ENCODE assay signal across 9 cellular contexts in genomic region chr3:20055020-20055775, GRCh38. TPM values are rescaled to one million over a fixed set of nuclear protein-coding genes. Genes with fewer than 3 reads are reported as not detected.
DNase-seq lines count a peak whose midpoint lies in the region; ATAC-seq, FAIRE-seq and TF ChIP-seq lines count a peak whose summit lies in the region.
"Had no signal": no experiment of that assay in that cellular context is flagged by ENCODE, and none has a peak within 500 bp of the region (broad histone marks: within the 10 kb centered on the region; RNA-seq: fewer than 3 reads in every experiment).

No MANE protein-coding gene starts in this region.

- no peak overlapping the region for H2BK120ac ChIP-seq in H9 (ENCODE audit: low read depth, low read length, poor library complexity, severe bottlenecking)

- no peaks in the 10 kb centered on the region for H3K79me1 ChIP-seq in H9 (ENCODE audit: insufficient read depth, low read depth, low read length, poor library complexity, severe bottlenecking)

- no peak overlapping the region for H4K5ac ChIP-seq in H9 (ENCODE audit: insufficient read length, low read depth, low read length)

- H3K18ac ChIP-seq in H9 (ENCODE audit: insufficient read length, low read depth, low read length), result no peak overlapping the region

- H3K9ac ChIP-seq in GM23248 (no peak overlapping the region), H9 (ENCODE audit: extremely low read depth, insufficient read length, low read length) (no peak overlapping the region)

- H2BK20ac ChIP-seq in H9 (ENCODE audit: low read depth, low read length, poor library complexity, severe bottlenecking), result no peak overlapping the region

- H3K9me3 ChIP-seq in GM23248 (ENCODE audit: low read depth) (no peaks in the 10 kb centered on the region), gastroesophageal sphincter (no peaks in the 10 kb centered on the region), H9 (ENCODE audit: control insufficient read depth, low read depth, low read length) (no peaks in the 10 kb centered on the region)

- no peak for TF ChIP-seq POLR2A in gastroesophageal sphincter (IDR thresholded peaks at IDR 0.05)

- no peaks in the 10 kb centered on the region for H3K9me3 Mint-ChIP-seq in H9
- H3K9me3 Mint-ChIP-seq: IgD-negative memory B cell had no signal

- TF ChIP-seq CTCF in gastroesophageal sphincter (IDR thresholded peaks at IDR 0.05), result no peak
- no peak for TF ChIP-seq CTCF in H9 (conservative IDR thresholded peaks at IDR 0.05)

- peaks cover 37% of the 10 kb centered on the region for H3F3A ChIP-seq in GM23248 (ENCODE audit: insufficient read depth)

- no peak overlapping the region for H4K8ac ChIP-seq in H9 (replicated peaks; ENCODE audit: insufficient read length, low read depth, low read length)

- peak; percentile 1 for ATAC-seq in GM18520 (IDR thresholded peaks at IDR 0.05; ENCODE audit: unreplicated experiment)
- ATAC-seq in gastroesophageal sphincter, result no peak

- H3K27me3 ChIP-seq in GM23248 (replicated peaks; ENCODE audit: insufficient read depth), result no peaks in the 10 kb centered on the region
- H3K27me3 ChIP-seq in gastroesophageal sphincter, result no peaks in the 10 kb centered on the region
- H3K27me3 ChIP-seq in H9 (ENCODE audit: insufficient read depth, low read length), result no peaks in the 10 kb centered on the region

- H3K4ac ChIP-seq in H9 (ENCODE audit: low read depth, low read length), result no peak overlapping the region

- H3K9me2 ChIP-seq in GM23248 (ENCODE audit: insufficient read depth), result no peaks in the 10 kb centered on the region

- DNase-seq in GM23248 (peak; percentile 5), NCI-H524 treated with DMSO at 0.1 percent for 48 hours (lab: John Stamatoyannopoulos, UW) (peak; percentile 54), RCC 7860 (ENCODE audit: low spot score) (no peak), H9 (no peak), NCI-H1930 (lab: John Stamatoyannopoulos, UW) (no peak), ecto neural progenitor cell (ENCODE audit: low spot score) (no peak)

- no peak overlapping the region for H3K14ac ChIP-seq in H9 (ENCODE audit: insufficient read depth, low read length)

- H3K23ac ChIP-seq in H9 (ENCODE audit: insufficient read length, low read depth, low read length), result no peak overlapping the region

- H3K79me2 ChIP-seq in GM23248 (ENCODE audit: insufficient read depth), result 0 out of 2 replicates have a peak, but pooled peaks cover 2% of the 10 kb centered on the region
- no peaks in the 10 kb centered on the region for H3K79me2 ChIP-seq in H9 (ENCODE audit: insufficient read depth, low read length)

- no peak overlapping the region for H2BK12ac ChIP-seq in H9 (ENCODE audit: insufficient read length, low read depth, low read length)

- no peak overlapping the region for H3T11ph ChIP-seq in H9 (ENCODE audit: low read length)

- H3K27ac ChIP-seq in GM23248, result no peak overlapping the region
- peak overlapping the region in 3 of 4 donors; percentile 7 to 51 (median 48) for H3K27ac ChIP-seq in gastroesophageal sphincter
- H3K27ac ChIP-seq in H9 (ENCODE audit: insufficient read length, low read depth, low read length), result no peak overlapping the region

- in situ Hi-C loops in GM23248 (cut with MboI), result no loop called here

- H3K36me3 Mint-ChIP-seq in H9 (ENCODE audit: insufficient read depth in 1 of 3, low read depth in 3 of 3), result peaks cover 0 to 4% (median 0%) of the 10 kb centered on the region in 3 experiments; a peak in 1 of 7 replicates

- H3K23me2 ChIP-seq in H9 (ENCODE audit: insufficient read length, low read depth, low read length, poor library complexity, severe bottlenecking), result no peaks in the 10 kb centered on the region

- H3K27ac Mint-ChIP-seq in H9, result no peak overlapping the region
- H3K27ac Mint-ChIP-seq: IgD-negative memory B cell had no signal

- H2AK5ac ChIP-seq in H9 (ENCODE audit: insufficient read length, low read length), result no peak overlapping the region

- H4K20me1 ChIP-seq in GM23248 (ENCODE audit: insufficient read depth), result no peaks in the 10 kb centered on the region
- no peaks in the 10 kb centered on the region for H4K20me1 ChIP-seq in H9 (ENCODE audit: control insufficient read depth, insufficient read depth, insufficient read length)

- WGBS in GM23248 (ENCODE audit: low coverage in 1 of 2, low lambda C conversion rate in 2 of 2, missing lambda C conversion rate in 2 of 2), 2 experiments, result 89 to 90% methylated on average over 10 of the region's 10 CpGs
- WGBS in gastroesophageal sphincter (ENCODE audit: low coverage in 1 of 2), 2 donors, result 36 to 57% methylated on average over 6 to 10 of the region's 10 CpGs
- no CpG with 5 or more reads among the region's 10 CpGs for WGBS in H9 (ENCODE audit: extremely low coverage, insufficient read length, low lambda C conversion rate)

- no peak overlapping the region for H2BK15ac ChIP-seq in H9 (ENCODE audit: low read depth, low read length)

- no peak overlapping the region for H2BK5ac ChIP-seq in H9 (ENCODE audit: insufficient read length, low read length)

- H3K4me2 ChIP-seq in GM23248 (ENCODE audit: unreplicated experiment) (no peak overlapping the region), H9 (ENCODE audit: insufficient read depth, insufficient read length, low read length) (no peak overlapping the region)

- H4K91ac ChIP-seq in H9 (ENCODE audit: insufficient read length, low read depth, low read length), result no peak overlapping the region

- H2AFZ ChIP-seq in GM23248 (no peak overlapping the region), H9 (ENCODE audit: low read length) (no peak overlapping the region)

- H3K4me1 Mint-ChIP-seq in H9, result peaks cover 3% of the 10 kb centered on the region in 2 experiments; a peak in 2 of 4 replicates

- H3K27me3 Mint-ChIP-seq in H9 (ENCODE audit: low read depth), result no peaks in the 10 kb centered on the region
- H3K27me3 Mint-ChIP-seq: IgD-negative memory B cell had no signal

- no peak overlapping the region for H3K4me3 ChIP-seq in GM23248
- no peak overlapping the region for H3K4me3 ChIP-seq in gastroesophageal sphincter

- no peaks in the 10 kb centered on the region for H3K36me3 ChIP-seq in GM23248 (ENCODE audit: low read depth)
- no peaks in the 10 kb centered on the region for H3K36me3 ChIP-seq in gastroesophageal sphincter

- FAIRE-seq in RCC 7860 (lab: Jason Lieb, UNC), result no peak

- no peak for TF ChIP-seq EP300 in gastroesophageal sphincter (IDR thresholded peaks at IDR 0.05)

- H3K4me1 ChIP-seq in GM23248 (ENCODE audit: insufficient read depth) (peaks cover 28% of the 10 kb centered on the region), gastroesophageal sphincter (peaks cover 17 to 48% (median 30%) of the 10 kb centered on the region in 3 donors), H9 (ENCODE audit: insufficient read depth, low read length) (no peaks in the 10 kb centered on the region; the same call in 1 of the 2 replicates)

- H3K56ac ChIP-seq in H9 (ENCODE audit: insufficient read length, low read depth, low read length), result no peak overlapping the region

- no peak overlapping the region for H3K4me3 Mint-ChIP-seq in H9
- H3K4me3 Mint-ChIP-seq: IgD-negative memory B cell had no signal

RNA-seq across cellular contexts. Expression of gene KAT2B, which starts 15.0 kb away (rescaled TPM):
- 10.4 and 13.5 TPM in 2 replicates for total RNA-seq in GM23248 (2014; rRNA removed; shearing (Covaris generic))
- polyA plus RNA-seq in GM23248 (2016; fragmentation: Nextera tagmentation; extraction: Ambion mirVana), result 1.5 TPM in 2 replicates
- total RNA-seq in gastroesophageal sphincter (10 to 100 TPM; 30.8 to 57.3 (median 44.0) TPM), H9 (2021) (5.7 and 6.3 TPM in 2 replicates)

RNA-seq across cellular contexts. Expression of gene PP2D1, which starts 43.1 kb away (rescaled TPM):
- not detected in 2 replicates for total RNA-seq in GM23248 (2014; rRNA removed; shearing (Covaris generic))
- 0.16 TPM in 1 of 2 replicates, not detected in the other for polyA plus RNA-seq in GM23248 (2016; fragmentation: Nextera tagmentation; extraction: Ambion mirVana)
- total RNA-seq in gastroesophageal sphincter (not detected), H9 (2021) (not detected in 2 replicates)

Comparison
In these comparisons a context has a peak if more than half of its experiments do, and no peak if none do; other contexts are left out.
1. DNase-seq: peak in GM23248 (single experiment) and NCI-H524 treated with DMSO at 0.1 percent for 48 hours (single experiment); none in RCC 7860 (single experiment), H9 (single experiment), NCI-H1930 (0 of 2) and ecto neural progenitor cell (single experiment).
2. H3K27ac ChIP-seq: peak in gastroesophageal sphincter (3 of 4); none in GM23248 (single experiment) and H9 (single experiment).